ENCODE assay signal across 13 cellular contexts in the genomic region with DNA sequence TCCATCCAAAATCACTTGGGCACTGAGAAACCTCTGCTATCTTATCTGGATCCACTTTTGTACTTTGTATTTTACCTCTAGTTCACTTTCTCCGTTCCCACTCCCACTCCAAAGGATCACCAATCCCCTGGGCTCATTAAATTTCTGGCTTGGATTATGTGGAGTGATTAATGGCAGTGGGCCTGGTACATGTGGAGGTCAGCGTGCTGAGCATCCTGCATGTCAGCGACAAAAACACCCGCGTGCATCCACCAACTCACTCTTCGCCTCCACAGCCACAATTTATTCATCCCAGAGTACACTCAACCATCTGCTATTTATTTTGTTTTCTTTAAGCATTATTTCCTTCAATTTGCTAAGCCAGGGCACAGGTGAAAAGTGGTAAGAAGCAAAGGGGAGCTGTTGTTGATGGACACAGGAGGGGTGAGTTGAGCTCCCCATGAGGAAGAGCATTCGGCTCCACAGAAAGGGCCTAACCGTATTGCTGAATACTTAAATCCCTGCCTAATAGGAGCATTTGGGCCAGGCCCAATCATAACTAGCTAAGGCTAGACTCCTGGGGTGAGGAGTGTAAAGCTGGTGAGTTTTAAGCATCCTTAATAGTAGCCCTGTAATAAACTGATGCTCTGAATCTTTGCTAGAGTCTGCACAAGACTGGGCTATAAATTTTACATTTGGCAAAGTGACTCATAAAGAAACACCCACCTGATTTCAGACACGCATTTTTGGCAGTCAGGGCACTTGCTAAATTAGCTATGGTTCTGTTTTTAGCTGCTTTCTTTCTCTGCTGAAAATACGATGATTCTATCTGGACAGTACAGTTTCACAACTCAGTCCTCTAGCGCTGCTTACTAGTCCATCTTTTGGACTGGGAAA.
DNase-seq lines count a peak whose midpoint lies in the region; ATAC-seq and TF ChIP-seq lines count a peak whose summit lies in the region.
"Had no signal": no experiment of that assay in that cellular context is flagged by ENCODE, and none has a peak within 500 bp of the region (broad histone marks: within the 10 kb centered on the region; RNA-seq: fewer than 3 reads in every experiment).

No MANE protein-coding gene starts in this region.

- no peak overlapping the region for H4K91ac ChIP-seq in H9 (ENCODE audit: insufficient read length, low read depth, low read length)

- H3K79me1 ChIP-seq in H9 (ENCODE audit: insufficient read depth, low read depth, low read length, poor library complexity, severe bottlenecking) = no peaks in the 10 kb centered on the region

- H3K56ac ChIP-seq in H9 (ENCODE audit: insufficient read length, low read depth, low read length) = no peak overlapping the region

- H3K27me3 ChIP-seq in RWPE2 (ENCODE audit: insufficient read depth, poor library complexity, severe bottlenecking) = no peaks in the 10 kb centered on the region
- H3K27me3 ChIP-seq in H9 (ENCODE audit: insufficient read depth, low read length) = no peaks in the 10 kb centered on the region
- H3K27me3 ChIP-seq: adrenal gland had no signal

- no peak overlapping the region for H3K4ac ChIP-seq in H9 (ENCODE audit: low read depth, low read length)

- H2BK5ac ChIP-seq in H9 (ENCODE audit: insufficient read length, low read length) = no peak overlapping the region

- no peak overlapping the region for H2BK15ac ChIP-seq in H9 (ENCODE audit: low read depth, low read length)

- H3K27ac Mint-ChIP-seq in H9 = peak overlapping the region in 1 of 3 experiments; percentile 60; a peak in 1 of 7 replicates
- no peak overlapping the region for H3K27ac Mint-ChIP-seq in stimulated activated effector memory CD8-positive, alpha-beta T cell treated with anti-CD3 and anti-CD28 coated beads, Interleukin-12 subunit alpha, Interleukin-12 subunit beta, amount 100 ng/mL, for 72 hours
- H3K27ac Mint-ChIP-seq: CD8-positive, alpha-beta memory T cell; naive thymus-derived CD8-positive, alpha-beta T cell had no signal

- no peaks in the 10 kb centered on the region for H3K36me3 ChIP-seq in RWPE2 (ENCODE audit: low read depth)
- H3K36me3 ChIP-seq: adrenal gland had no signal

- H3K36me3 Mint-ChIP-seq in H9 (ENCODE audit: insufficient read depth in 1 of 3, low read depth in 3 of 3) = no peaks in the 10 kb centered on the region
- H3K36me3 Mint-ChIP-seq in stimulated activated effector memory CD8-positive, alpha-beta T cell treated with anti-CD3 and anti-CD28 coated beads, Interleukin-12 subunit alpha, Interleukin-12 subunit beta, amount 100 ng/mL, for 72 hours = no peaks in the 10 kb centered on the region
- H3K36me3 Mint-ChIP-seq: CD8-positive, alpha-beta memory T cell; naive thymus-derived CD8-positive, alpha-beta T cell had no signal

- H4K20me1 ChIP-seq in H9 (ENCODE audit: control insufficient read depth, insufficient read depth, insufficient read length) = no peaks in the 10 kb centered on the region

- H3K4me1 ChIP-seq in RWPE2 (ENCODE audit: insufficient read depth, poor library complexity, severe bottlenecking) = peaks cover 26% of the 10 kb centered on the region
- peaks cover 8% of the 10 kb centered on the region for H3K4me1 ChIP-seq in H9 (ENCODE audit: insufficient read depth, low read length)
- H3K4me1 ChIP-seq: adrenal gland had no signal

- peaks cover 3% of the 10 kb centered on the region for H3K9me3 ChIP-seq in RWPE2 (ENCODE audit: severe bottlenecking)
- no peaks in the 10 kb centered on the region for H3K9me3 ChIP-seq in H9 (ENCODE audit: control insufficient read depth, low read depth, low read length)
- H3K9me3 ChIP-seq: adrenal gland had no signal

- H3K23ac ChIP-seq in H9 (ENCODE audit: insufficient read length, low read depth, low read length) = no peak overlapping the region

- H4K8ac ChIP-seq in H9 (replicated peaks; ENCODE audit: insufficient read length, low read depth, low read length) = no peak overlapping the region

- H3K9me3 Mint-ChIP-seq in H9 = no peaks in the 10 kb centered on the region
- peaks cover 14% of the 10 kb centered on the region for H3K9me3 Mint-ChIP-seq in stimulated activated effector memory CD8-positive, alpha-beta T cell treated with anti-CD3 and anti-CD28 coated beads, Interleukin-12 subunit alpha, Interleukin-12 subunit beta, amount 100 ng/mL, for 72 hours

- H3K79me2 ChIP-seq in H9 (ENCODE audit: insufficient read depth, low read length) = no peaks in the 10 kb centered on the region

- H3K4me1 Mint-ChIP-seq in H9 = peaks cover 32 to 38% of the 10 kb centered on the region in 2 experiments
- no peaks in the 10 kb centered on the region for H3K4me1 Mint-ChIP-seq in stimulated activated effector memory CD8-positive, alpha-beta T cell treated with anti-CD3 and anti-CD28 coated beads, Interleukin-12 subunit alpha, Interleukin-12 subunit beta, amount 100 ng/mL, for 72 hours
- H3K4me1 Mint-ChIP-seq: CD8-positive, alpha-beta memory T cell; naive thymus-derived CD8-positive, alpha-beta T cell had no signal

- H3K27ac ChIP-seq in RWPE2 (ENCODE audit: poor library complexity, severe bottlenecking) (no peak overlapping the region), H9 (ENCODE audit: insufficient read length, low read depth, low read length) (no peak overlapping the region)
- H3K27ac ChIP-seq: adrenal gland, KMS-11 had no signal

- no peaks in the 10 kb centered on the region for H3K23me2 ChIP-seq in H9 (ENCODE audit: insufficient read length, low read depth, low read length, poor library complexity, severe bottlenecking)

- no peak overlapping the region for H3K14ac ChIP-seq in H9 (ENCODE audit: insufficient read depth, low read length)

- H3K27me3 Mint-ChIP-seq in H9 (ENCODE audit: low read depth) = 0 out of 2 replicates have a peak, but pooled peaks cover 3% of the 10 kb centered on the region
- H3K27me3 Mint-ChIP-seq: naive thymus-derived CD8-positive, alpha-beta T cell had no signal

- H3K4me3 ChIP-seq in AG09309 (ENCODE audit: control insufficient read depth, low read depth, low read length) (no peak overlapping the region), RWPE2 (ENCODE audit: severe bottlenecking) (no peak overlapping the region)
- H3K4me3 ChIP-seq: adrenal gland had no signal

- DNase-seq in AG09309 (ENCODE audit: low read depth) (peak; percentile 69), RWPE2 (ENCODE audit: low spot score) (no peak), iris pigment epithelial cell (ENCODE audit: low read depth) (peak; percentile 24), NCI-H2196 (lab: John Stamatoyannopoulos, UW; ENCODE audit: unreplicated experiment) (no peak), H9 (no peak)
- no peak for DNase-seq in stimulated activated effector memory CD8-positive, alpha-beta T cell treated with anti-CD3 and anti-CD28 coated beads, Interleukin-12 subunit alpha, Interleukin-12 subunit beta, amount 100 ng/mL, for 72 hours (ENCODE audit: low spot score in 2 of 2)
- DNase-seq: adrenal gland; CD8-positive, alpha-beta memory T cell; naive thymus-derived CD8-positive, alpha-beta T cell; T-helper 1 cell had no signal

- no peak overlapping the region for H3T11ph ChIP-seq in H9 (ENCODE audit: low read length)

- no peak overlapping the region for H3K18ac ChIP-seq in H9 (ENCODE audit: insufficient read length, low read depth, low read length)

- H2BK120ac ChIP-seq in H9 (ENCODE audit: low read depth, low read length, poor library complexity, severe bottlenecking) = no peak overlapping the region

- H2BK20ac ChIP-seq in H9 (ENCODE audit: low read depth, low read length, poor library complexity, severe bottlenecking) = no peak overlapping the region

- H3K4me2 ChIP-seq in H9 (ENCODE audit: insufficient read depth, insufficient read length, low read length) = no peak overlapping the region
- H3K4me2 ChIP-seq: KMS-11 had no signal

- no peak overlapping the region for H2BK12ac ChIP-seq in H9 (ENCODE audit: insufficient read length, low read depth, low read length)

- H3K4me3 Mint-ChIP-seq in H9 = no peak overlapping the region
- H3K4me3 Mint-ChIP-seq in stimulated activated effector memory CD8-positive, alpha-beta T cell treated with anti-CD3 and anti-CD28 coated beads, Interleukin-12 subunit alpha, Interleukin-12 subunit beta, amount 100 ng/mL, for 72 hours = no peak overlapping the region
- H3K4me3 Mint-ChIP-seq: CD8-positive, alpha-beta memory T cell; naive thymus-derived CD8-positive, alpha-beta T cell had no signal

- H2AK5ac ChIP-seq in H9 (ENCODE audit: insufficient read length, low read length) = no peak overlapping the region

- no peak overlapping the region for H3K9ac ChIP-seq in H9 (ENCODE audit: extremely low read depth, insufficient read length, low read length)
- H3K9ac ChIP-seq: KMS-11 had no signal

- no peak overlapping the region for H4K5ac ChIP-seq in H9 (ENCODE audit: insufficient read length, low read depth, low read length)

- H2AFZ ChIP-seq in H9 (ENCODE audit: low read length) = no peak overlapping the region

- WGBS in H9 (ENCODE audit: extremely low coverage, insufficient read length, low lambda C conversion rate) = no CpG with 5 or more reads among the region's 11 CpGs

- peak; percentile 46 for ATAC-seq in GM21528 (IDR thresholded peaks at IDR 0.05; ENCODE audit: low FRiP score, unreplicated experiment)
- peak; percentile 27; the same call in 2 of the 3 replicates for ATAC-seq in RWPE2 (ENCODE audit: low read depth)
- no peak for ATAC-seq in GM21526 (IDR thresholded peaks at IDR 0.05; ENCODE audit: low FRiP score, unreplicated experiment)
- ATAC-seq in stimulated activated effector memory CD8-positive, alpha-beta T cell treated with anti-CD3 and anti-CD28 coated beads, Interleukin-12 subunit alpha, Interleukin-12 subunit beta, amount 100 ng/mL, for 72 hours = no peak
- ATAC-seq: naive thymus-derived CD8-positive, alpha-beta T cell had no signal

- TF ChIP-seq CTCF in AG09309 (IDR thresholded peaks at IDR 0.05; ENCODE audit: control insufficient read depth, insufficient read depth, low read depth, low read length, missing control alignments) = no peak
- TF ChIP-seq CTCF in RWPE2 (IDR thresholded peaks at IDR 0.05; ENCODE audit: poor library complexity, severe bottlenecking) = no peak
- no peak for TF ChIP-seq CTCF in H9 (conservative IDR thresholded peaks at IDR 0.05)

Comparison
In these comparisons a context has a peak if more than half of its experiments do, and no peak if none do; other contexts are left out.
1. DNase-seq: peak in AG09309 (single experiment) and iris pigment epithelial cell (single experiment); none in RWPE2 (single experiment), NCI-H2196 (single experiment), H9 (single experiment) and stimulated activated effector memory CD8-positive, alpha-beta T cell treated with anti-CD3 and anti-CD28 coated beads, Interleukin-12 subunit alpha, Interleukin-12 subunit beta, amount 100 ng/mL, for 72 hours (0 of 2).
2. ATAC-seq: peak in GM21528 (single experiment) and RWPE2 (single experiment); none in GM21526 (single experiment) and stimulated activated effector memory CD8-positive, alpha-beta T cell treated with anti-CD3 and anti-CD28 coated beads, Interleukin-12 subunit alpha, Interleukin-12 subunit beta, amount 100 ng/mL, for 72 hours (single experiment).